In genomic region chr5:54661111-54661510, GRCh38 we compare ENCODE assay signal across 37 cellular contexts.
"Had no signal": no experiment of that assay in that cellular context is flagged by ENCODE, and none has a peak within 500 bp of the region (broad histone marks: within the 10 kb centered on the region; RNA-seq: fewer than 3 reads in every experiment).

No MANE protein-coding gene starts in this region.

- H3K27me3 ChIP-seq: adrenal gland, ascending aorta, body of pancreas, brain microvascular endothelial cell, breast epithelium, cardiac muscle cell had no signal

- H3K27ac Mint-ChIP-seq: activated naive CD4-positive, alpha-beta T cell treated with anti-CD3 and anti-CD28 coated beads for 36 hours; activated naive CD4-positive, alpha-beta T cell treated with anti-CD3 and anti-CD28 coated beads, Interleukin-2, amount 10 ng/mL, durations not matched to agents 7 days and 5 days; activated naive CD4-positive, alpha-beta T cell treated with anti-CD3 and anti-CD28 coated beads, Interleukin-2, amount 50 U/mL, for 24 hours; activated naive CD4-positive, alpha-beta T cell treated with anti-CD3 and anti-CD28 coated beads, Interleukin-2, amount 50 U/mL, for 72 hours; activated naive CD8-positive, alpha-beta T cell; activated naive CD8-positive, alpha-beta T cell treated with anti-CD3 and anti-CD28 coated beads for 36 hours; activated naive CD8-positive, alpha-beta T cell treated with anti-CD3 and anti-CD28 coated beads, Interleukin-2, amount 10 ng/mL, durations not matched to agents 7 days and 5 days; activated naive CD8-positive, alpha-beta T cell treated with anti-CD3 and anti-CD28 coated beads, Interleukin-2, amount 50 U/mL, for 24 hours; activated T-cell treated with anti-CD3 and anti-CD28 coated beads, Interleukin-2, amount 50 U/mL, for 72 hours; activated T-helper 1 cell treated with anti-CD3 and anti-CD28 coated beads, Interleukin-12 subunit alpha, Interleukin-12 subunit beta, Interleukin-2, Interleukin-4 antibody, amounts not matched to agents 30 ng/mL and 10 ng/mL and 1 ng/mL, durations not matched to agents 14 hours and 24 hours and 36 hours; activated T-helper 17 cell treated with anti-CD3 and anti-CD28 coated beads, Interleukin-2, amount 50 U/mL, for 72 hours; activated T-helper 2 cell treated with anti-CD3 and anti-CD28 coated beads, Interferon-gamma antibody, Interleukin-2, Interleukin-4, amounts not matched to agents 10 μg/mL and 5 μg/mL and 100 μg/mL, durations not matched to agents 14 hours and 24 hours and 36 hours; brain had no signal

- ATAC-seq: activated naive CD4-positive, alpha-beta T cell treated with anti-CD3 and anti-CD28 coated beads, Interleukin-2, amount 50 U/mL, for 72 hours; activated naive CD8-positive, alpha-beta T cell treated with anti-CD3 and anti-CD28 coated beads, Interleukin-2, amount 50 U/mL, for 24 hours; activated T-cell treated with anti-CD3 and anti-CD28 coated beads, Interleukin-2, amount 50 U/mL, for 4 hours; activated T-cell treated with anti-CD3 and anti-CD28 coated beads, Interleukin-2, amount 50 U/mL, for 72 hours; activated T-helper 17 cell treated with anti-CD3 and anti-CD28 coated beads, Interleukin-2, amount 50 U/mL, for 72 hours; body of pancreas had no signal

- H3K4me3 Mint-ChIP-seq: activated naive CD4-positive, alpha-beta T cell treated with anti-CD3 and anti-CD28 coated beads for 36 hours; activated naive CD4-positive, alpha-beta T cell treated with anti-CD3 and anti-CD28 coated beads, Interleukin-2, amount 10 ng/mL, durations not matched to agents 7 days and 5 days; activated naive CD4-positive, alpha-beta T cell treated with anti-CD3 and anti-CD28 coated beads, Interleukin-2, amount 50 U/mL, for 24 hours; activated naive CD8-positive, alpha-beta T cell; activated naive CD8-positive, alpha-beta T cell treated with anti-CD3 and anti-CD28 coated beads for 36 hours; activated naive CD8-positive, alpha-beta T cell treated with anti-CD3 and anti-CD28 coated beads, Interleukin-2, amount 10 ng/mL, durations not matched to agents 7 days and 5 days; activated naive CD8-positive, alpha-beta T cell treated with anti-CD3 and anti-CD28 coated beads, Interleukin-2, amount 50 U/mL, for 24 hours; activated T-cell treated with anti-CD3 and anti-CD28 coated beads, Interleukin-2, amount 50 U/mL, for 4 hours; activated T-cell treated with anti-CD3 and anti-CD28 coated beads, Interleukin-2, amount 50 U/mL, for 72 hours; activated T-helper 1 cell treated with anti-CD3 and anti-CD28 coated beads, Interleukin-12 subunit alpha, Interleukin-12 subunit beta, Interleukin-2, Interleukin-4 antibody, amounts not matched to agents 30 ng/mL and 10 ng/mL and 1 ng/mL, durations not matched to agents 14 hours and 24 hours and 36 hours; activated T-helper 17 cell treated with anti-CD3 and anti-CD28 coated beads, Interleukin-2, amount 50 U/mL, for 72 hours; brain; central memory CD8-positive, alpha-beta T cell had no signal

- H3K36me3 ChIP-seq: adrenal gland, ascending aorta, brain microvascular endothelial cell, breast epithelium, cardiac muscle cell had no signal

- H3K27ac ChIP-seq: adrenal gland, body of pancreas, brain microvascular endothelial cell, cardiac muscle cell had no signal

- H3K4me1 Mint-ChIP-seq: activated naive CD8-positive, alpha-beta T cell treated with anti-CD3 and anti-CD28 coated beads, Interleukin-2, amount 50 U/mL, for 24 hours; activated T-helper 17 cell treated with anti-CD3 and anti-CD28 coated beads, Interleukin-2, amount 50 U/mL, for 72 hours had no signal

- H3K4me1 ChIP-seq: body of pancreas had no signal

- H3K4me3 ChIP-seq: adrenal gland, ascending aorta, body of pancreas, breast epithelium, cardiac muscle cell had no signal

- DNase-seq: activated effector memory CD4-positive, alpha-beta T cell treated with anti-CD3 and anti-CD28 coated beads, Interleukin-2, amount 50 U/mL, for 16 hours; activated effector memory CD4-positive, alpha-beta T cell treated with Interleukin-2 at 50 U/mL for 16 hours; activated gamma-delta T cell; activated gamma-delta T cell treated with Interleukin-2 at 50 U/mL for 16 hours; activated naive CD4-positive, alpha-beta T cell; activated naive CD4-positive, alpha-beta T cell treated with anti-CD3 and anti-CD28 coated beads for 36 hours; activated naive CD4-positive, alpha-beta T cell treated with anti-CD3 and anti-CD28 coated beads, Interleukin-2, amount 10 ng/mL, durations not matched to agents 7 days and 5 days; activated naive CD4-positive, alpha-beta T cell treated with anti-CD3 and anti-CD28 coated beads, Interleukin-2, amount 50 U/mL, for 16 hours; activated naive CD4-positive, alpha-beta T cell treated with Interleukin-2 at 50 U/mL for 16 hours; activated naive CD8-positive, alpha-beta T cell treated with anti-CD3 and anti-CD28 coated beads for 36 hours; activated naive CD8-positive, alpha-beta T cell treated with anti-CD3 and anti-CD28 coated beads, Interleukin-2, amount 10 ng/mL, durations not matched to agents 7 days and 5 days; activated naive CD8-positive, alpha-beta T cell treated with anti-CD3 and anti-CD28 coated beads, Interleukin-2, amount 50 U/mL, for 24 hours; activated T-cell treated with anti-CD3 and anti-CD28 coated beads, Interleukin-2, amount 50 U/mL, for 1 hour; activated T-cell treated with anti-CD3 and anti-CD28 coated beads, Interleukin-2, amount 50 U/mL, for 4 hours; activated T-cell treated with anti-CD3 and anti-CD28 coated beads, Interleukin-2, amount 50 U/mL, for 48 hours; activated T-cell treated with anti-CD3 and anti-CD28 coated beads, Interleukin-2, amount 50 U/mL, for 72 hours; adrenal gland; amniotic stem cell; amygdala; anterior cingulate cortex; aorta; body of pancreas; brain microvascular endothelial cell; caudate nucleus; central memory CD4-positive, alpha-beta T cell; cerebellar nuclear complex had no signal

- H3K36me3 Mint-ChIP-seq: activated naive CD4-positive, alpha-beta T cell treated with anti-CD3 and anti-CD28 coated beads, Interleukin-2, amount 50 U/mL, for 24 hours; activated naive CD4-positive, alpha-beta T cell treated with anti-CD3 and anti-CD28 coated beads, Interleukin-2, amount 50 U/mL, for 72 hours; activated naive CD8-positive, alpha-beta T cell; activated naive CD8-positive, alpha-beta T cell treated with anti-CD3 and anti-CD28 coated beads for 36 hours; activated naive CD8-positive, alpha-beta T cell treated with anti-CD3 and anti-CD28 coated beads, Interleukin-2, amount 10 ng/mL, durations not matched to agents 7 days and 5 days; brain had no signal

- H3K27me3 Mint-ChIP-seq: activated naive CD4-positive, alpha-beta T cell treated with anti-CD3 and anti-CD28 coated beads, Interleukin-2, amount 10 ng/mL, durations not matched to agents 7 days and 5 days; activated naive CD4-positive, alpha-beta T cell treated with anti-CD3 and anti-CD28 coated beads, Interleukin-2, amount 50 U/mL, for 24 hours; activated naive CD8-positive, alpha-beta T cell; activated naive CD8-positive, alpha-beta T cell treated with anti-CD3 and anti-CD28 coated beads for 36 hours; activated naive CD8-positive, alpha-beta T cell treated with anti-CD3 and anti-CD28 coated beads, Interleukin-2, amount 10 ng/mL, durations not matched to agents 7 days and 5 days; activated naive CD8-positive, alpha-beta T cell treated with anti-CD3 and anti-CD28 coated beads, Interleukin-2, amount 50 U/mL, for 24 hours; activated T-helper 17 cell treated with anti-CD3 and anti-CD28 coated beads, Interleukin-2, amount 50 U/mL, for 72 hours; brain; central memory CD8-positive, alpha-beta T cell had no signal

- H3K9me3 ChIP-seq: adrenal gland, ascending aorta, body of pancreas, breast epithelium had no signal

- H3K9me3 Mint-ChIP-seq: activated naive CD4-positive, alpha-beta T cell treated with anti-CD3 and anti-CD28 coated beads for 36 hours; activated naive CD4-positive, alpha-beta T cell treated with anti-CD3 and anti-CD28 coated beads, Interleukin-2, amount 50 U/mL, for 24 hours; activated naive CD4-positive, alpha-beta T cell treated with anti-CD3 and anti-CD28 coated beads, Interleukin-2, amount 50 U/mL, for 72 hours; activated naive CD8-positive, alpha-beta T cell treated with anti-CD3 and anti-CD28 coated beads for 36 hours; activated naive CD8-positive, alpha-beta T cell treated with anti-CD3 and anti-CD28 coated beads, Interleukin-2, amount 10 ng/mL, durations not matched to agents 7 days and 5 days; activated naive CD8-positive, alpha-beta T cell treated with anti-CD3 and anti-CD28 coated beads, Interleukin-2, amount 50 U/mL, for 24 hours; activated T-cell treated with anti-CD3 and anti-CD28 coated beads, Interleukin-2, amount 50 U/mL, for 4 hours; activated T-cell treated with anti-CD3 and anti-CD28 coated beads, Interleukin-2, amount 50 U/mL, for 72 hours; activated T-helper 1 cell treated with anti-CD3 and anti-CD28 coated beads, Interleukin-12 subunit alpha, Interleukin-12 subunit beta, Interleukin-2, Interleukin-4 antibody, amounts not matched to agents 30 ng/mL and 10 ng/mL and 1 ng/mL, durations not matched to agents 14 hours and 24 hours and 36 hours; activated T-helper 17 cell treated with anti-CD3 and anti-CD28 coated beads, Interleukin-2, amount 50 U/mL, for 72 hours; activated T-helper 2 cell treated with anti-CD3 and anti-CD28 coated beads, Interferon-gamma antibody, Interleukin-2, Interleukin-4, amounts not matched to agents 10 μg/mL and 5 μg/mL and 100 μg/mL, durations not matched to agents 14 hours and 24 hours and 36 hours; brain; central memory CD8-positive, alpha-beta T cell had no signal
